20 cellular contexts compared by ENCODE assay signal in the genomic region with DNA sequence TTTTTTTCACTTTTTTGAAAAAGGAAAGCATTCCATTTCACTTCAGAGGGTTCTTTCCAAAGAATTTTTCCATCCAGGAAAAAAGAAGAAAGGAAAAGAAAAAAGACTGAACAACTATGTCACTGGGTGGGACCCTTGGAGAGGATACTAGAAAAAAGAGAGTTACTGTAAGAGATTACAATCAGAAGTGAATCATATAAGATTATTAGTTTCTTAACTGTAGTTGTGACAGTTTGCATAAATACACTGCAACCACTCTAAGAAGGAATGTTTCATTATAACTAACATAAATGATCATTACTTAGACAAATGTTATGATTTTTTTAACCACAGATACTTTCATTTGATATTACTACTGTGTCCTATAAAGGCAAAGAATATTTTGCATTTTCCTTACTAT.
A peak's percentile ranks its signal among the peaks of the same experiment; 100 is the strongest.
DNase-seq lines count a peak whose midpoint lies in the region; FAIRE-seq and TF ChIP-seq lines count a peak whose summit lies in the region.
"Had no signal": no experiment of that assay in that cellular context is flagged by ENCODE, and none has a peak within 500 bp of the region (broad histone marks: within the 10 kb centered on the region; RNA-seq: fewer than 3 reads in every experiment).

No MANE protein-coding gene starts in this region.

- no peaks in the 10 kb centered on the region for H3K9me3 ChIP-seq in ascending aorta
- H3K9me3 ChIP-seq: SJCRH30 had no signal

- no peaks in the 10 kb centered on the region for H3K27me3 Mint-ChIP-seq in chondrocyte (ENCODE audit: low read depth)

- peak; percentile 44 for DNase-seq in EH (ENCODE audit: low read depth)
- DNase-seq in HCEC 1CT = peak; percentile 5
- DNase-seq in amniotic epithelial cell (ENCODE audit: low read depth) = peak; percentile 27
- DNase-seq in frontal cortex (ENCODE audit: low spot score in 2 of 2) = no peak
- no peak for DNase-seq in A172 (ENCODE audit: low spot score)
- no peak for DNase-seq in ascending aorta (ENCODE audit: low spot score in 2 of 2)
- no peak for DNase-seq in chondrocyte (ENCODE audit: low spot score)
- DNase-seq: ACHN, AML-193, DND-41, GDM1, KG1, NCI-H1417 treated with DMSO at 0.1 percent for 48 hours, NCI-H187 treated with DMSO at 0.1 percent for 48 hours, NCI-H526, SJCRH30 had no signal

- no peak overlapping the region for H3K27ac ChIP-seq in ascending aorta
- H3K27ac ChIP-seq: C4-2B, SJCRH30 had no signal

- peaks cover 2% of the 10 kb centered on the region for H3K36me3 Mint-ChIP-seq in chondrocyte (ENCODE audit: low read depth)

- peaks cover 37% of the 10 kb centered on the region for H3K4me1 Mint-ChIP-seq in chondrocyte (ENCODE audit: low read depth)

- TF ChIP-seq CTCF in ascending aorta (IDR thresholded peaks at IDR 0.05) (no peak), chondrocyte (IDR thresholded peaks at IDR 0.05) (no peak)

- FAIRE-seq in frontal cortex (lab: Jason Lieb, UNC) = peak; percentile 74
- FAIRE-seq: GM19239, HepG2 had no signal

- no peak overlapping the region for H3K27ac Mint-ChIP-seq in chondrocyte (ENCODE audit: unreplicated experiment)
- H3K27ac Mint-ChIP-seq: GM23338 had no signal

- intact Hi-C loops in ascending aorta (cut with DNase I) = no loop called here

- H3K9me3 Mint-ChIP-seq in chondrocyte (ENCODE audit: low read depth) = no peaks in the 10 kb centered on the region
- H3K9me3 Mint-ChIP-seq: GM23338 had no signal

- H3K36me3 ChIP-seq in ascending aorta = no peaks in the 10 kb centered on the region
- H3K36me3 ChIP-seq: SJCRH30 had no signal

- H3K4me3 Mint-ChIP-seq in chondrocyte (ENCODE audit: unreplicated experiment) = no peak overlapping the region
- H3K4me3 Mint-ChIP-seq: GM23338 had no signal

- H3K4me1 ChIP-seq in ascending aorta = peaks cover 0 to 2% of the 10 kb centered on the region in 2 donors
- H3K4me1 ChIP-seq: SJCRH30 had no signal

- no peaks in the 10 kb centered on the region for H3K27me3 ChIP-seq in ascending aorta
- H3K27me3 ChIP-seq: SJCRH30 had no signal

- H3K4me3 ChIP-seq in ascending aorta = no peak overlapping the region
- H3K4me3 ChIP-seq: GM23338, SJCRH30 had no signal

Comparison
In these comparisons a context has a peak if more than half of its experiments do, and no peak if none do; other contexts are left out.
1. DNase-seq: peak in EH (single experiment), HCEC 1CT (single experiment) and amniotic epithelial cell (single experiment); none in frontal cortex (0 of 2), A172 (single experiment), ascending aorta (0 of 2) and chondrocyte (single experiment).